Comparison of ENCODE assay signal across 20 cellular contexts in the genomic region with DNA sequence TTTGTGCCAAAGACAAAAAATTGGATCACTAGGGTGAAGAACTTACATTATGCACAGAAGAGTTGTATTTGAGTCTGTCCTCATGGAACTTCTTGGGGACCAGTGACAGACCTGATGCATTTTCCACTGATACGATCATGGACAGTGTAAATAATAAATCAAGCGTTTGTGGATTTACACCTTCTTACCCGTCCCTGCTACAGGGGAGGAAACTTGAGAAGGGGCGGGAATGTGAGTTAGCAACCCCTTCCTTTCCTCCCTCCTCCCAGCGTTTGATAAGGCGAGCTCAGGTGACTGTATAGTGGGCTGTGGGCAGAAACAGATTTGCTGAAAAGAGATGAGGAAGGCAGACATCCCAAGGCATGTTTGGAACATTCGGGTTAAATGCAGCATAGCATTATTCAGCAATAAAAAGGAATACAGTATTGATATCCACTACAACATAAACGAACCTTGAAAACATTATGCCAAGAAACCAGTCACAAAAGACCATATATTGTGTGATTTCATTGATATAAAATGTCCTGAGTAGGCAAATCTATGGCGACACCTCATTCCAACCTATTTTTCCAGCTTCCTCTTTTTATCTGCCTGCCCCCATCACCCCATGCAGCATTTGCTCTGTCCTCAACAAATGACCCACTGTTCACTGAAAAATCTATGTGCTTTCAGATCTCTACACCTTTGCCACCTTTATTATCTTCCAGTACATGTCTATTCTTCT.
A peak's percentile ranks its signal among the peaks of the same experiment; 100 is the strongest.
DNase-seq lines count a peak whose midpoint lies in the region; ATAC-seq lines count a peak whose summit lies in the region.
"Had no signal": no experiment of that assay in that cellular context is flagged by ENCODE, and none has a peak within 500 bp of the region (broad histone marks: within the 10 kb centered on the region; RNA-seq: fewer than 3 reads in every experiment).

No MANE protein-coding gene starts in this region.

- no peak for DNase-seq in activated naive CD4-positive, alpha-beta T cell treated with anti-CD3 and anti-CD28 coated beads, Interleukin-2, amount 10 ng/mL, durations not matched to agents 7 days and 5 days
- DNase-seq in MV-4-11 (lab: John Stamatoyannopoulos, UW), result peak; percentile 15
- DNase-seq in left kidney (ENCODE audit: low read depth, low spot score), result peak; percentile 78
- DNase-seq in NOMO-1 (lab: John Stamatoyannopoulos, UW; ENCODE audit: unreplicated experiment in 2 of 2), result no peak
- DNase-seq: ACHN; Caco-2; CD4-positive, alpha-beta memory T cell; DMS 273 treated with DMSO at 0.1 percent for 48 hours; DMS79 treated with DMSO at 0.1 percent for 48 hours; H7; HFFc6; MM.1S; NCI-H1105 treated with DMSO at 0.1 percent for 48 hours; NCI-H2029 treated with DMSO at 0.1 percent for 48 hours; NCI-H2227 treated with DMSO at 0.1 percent for 48 hours; NCI-H524; Right ventricle myocardium superior had no signal

- peak overlapping the region; percentile 18 for H3K27ac Mint-ChIP-seq in activated naive CD4-positive, alpha-beta T cell treated with anti-CD3 and anti-CD28 coated beads, Interleukin-2, amount 50 U/mL, for 24 hours
- no peak overlapping the region for H3K27ac Mint-ChIP-seq in activated naive CD4-positive, alpha-beta T cell treated with anti-CD3 and anti-CD28 coated beads, Interleukin-2, amount 10 ng/mL, durations not matched to agents 7 days and 5 days
- H3K27ac Mint-ChIP-seq: CD4-positive, alpha-beta memory T cell; HFFc6 had no signal

- H3K4me3 Mint-ChIP-seq in activated naive CD4-positive, alpha-beta T cell treated with anti-CD3 and anti-CD28 coated beads, Interleukin-2, amount 50 U/mL, for 24 hours, result no peak overlapping the region
- no peak overlapping the region for H3K4me3 Mint-ChIP-seq in activated naive CD4-positive, alpha-beta T cell treated with anti-CD3 and anti-CD28 coated beads, Interleukin-2, amount 10 ng/mL, durations not matched to agents 7 days and 5 days
- H3K4me3 Mint-ChIP-seq: CD4-positive, alpha-beta memory T cell; HFFc6 had no signal

- no peaks in the 10 kb centered on the region for H3K27me3 Mint-ChIP-seq in activated naive CD4-positive, alpha-beta T cell treated with anti-CD3 and anti-CD28 coated beads, Interleukin-2, amount 50 U/mL, for 24 hours
- no peaks in the 10 kb centered on the region for H3K27me3 Mint-ChIP-seq in activated naive CD4-positive, alpha-beta T cell treated with anti-CD3 and anti-CD28 coated beads, Interleukin-2, amount 10 ng/mL, durations not matched to agents 7 days and 5 days
- H3K27me3 Mint-ChIP-seq: CD4-positive, alpha-beta memory T cell had no signal

- ATAC-seq in HG02610 (IDR thresholded peaks at IDR 0.05; ENCODE audit: unreplicated experiment) (no peak), HG03571 (IDR thresholded peaks at IDR 0.05; ENCODE audit: unreplicated experiment) (no peak)

- H3K36me3 Mint-ChIP-seq in activated naive CD4-positive, alpha-beta T cell treated with anti-CD3 and anti-CD28 coated beads, Interleukin-2, amount 50 U/mL, for 24 hours, result peaks cover 27% of the 10 kb centered on the region
- H3K36me3 Mint-ChIP-seq in activated naive CD4-positive, alpha-beta T cell treated with anti-CD3 and anti-CD28 coated beads, Interleukin-2, amount 10 ng/mL, durations not matched to agents 7 days and 5 days, result peaks cover 2% of the 10 kb centered on the region

- CTCF ChIA-PET in activated naive CD4-positive, alpha-beta T cell treated with anti-CD3 and anti-CD28 coated beads, Interleukin-2, amount 10 ng/mL, durations not matched to agents 7 days and 5 days (lab: Charles Lee), result no interaction called here

- H3K4me1 Mint-ChIP-seq in activated naive CD4-positive, alpha-beta T cell treated with anti-CD3 and anti-CD28 coated beads, Interleukin-2, amount 50 U/mL, for 24 hours, result peaks cover 15% of the 10 kb centered on the region
- H3K4me1 Mint-ChIP-seq in activated naive CD4-positive, alpha-beta T cell treated with anti-CD3 and anti-CD28 coated beads, Interleukin-2, amount 10 ng/mL, durations not matched to agents 7 days and 5 days, result peaks cover 2% of the 10 kb centered on the region

- peaks cover 4% of the 10 kb centered on the region for H3K9me3 Mint-ChIP-seq in activated naive CD4-positive, alpha-beta T cell treated with anti-CD3 and anti-CD28 coated beads, Interleukin-2, amount 50 U/mL, for 24 hours
- no peaks in the 10 kb centered on the region for H3K9me3 Mint-ChIP-seq in activated naive CD4-positive, alpha-beta T cell treated with anti-CD3 and anti-CD28 coated beads, Interleukin-2, amount 10 ng/mL, durations not matched to agents 7 days and 5 days
- H3K9me3 Mint-ChIP-seq: HFFc6 had no signal

Comparison
In these comparisons a context has a peak if more than half of its experiments do, and no peak if none do; other contexts are left out.
1. DNase-seq: peak in MV-4-11 (single experiment) and left kidney (single experiment); none in activated naive CD4-positive, alpha-beta T cell treated with anti-CD3 and anti-CD28 coated beads, Interleukin-2, amount 10 ng/mL, durations not matched to agents 7 days and 5 days (single experiment) and NOMO-1 (0 of 2).